In the genomic region with DNA sequence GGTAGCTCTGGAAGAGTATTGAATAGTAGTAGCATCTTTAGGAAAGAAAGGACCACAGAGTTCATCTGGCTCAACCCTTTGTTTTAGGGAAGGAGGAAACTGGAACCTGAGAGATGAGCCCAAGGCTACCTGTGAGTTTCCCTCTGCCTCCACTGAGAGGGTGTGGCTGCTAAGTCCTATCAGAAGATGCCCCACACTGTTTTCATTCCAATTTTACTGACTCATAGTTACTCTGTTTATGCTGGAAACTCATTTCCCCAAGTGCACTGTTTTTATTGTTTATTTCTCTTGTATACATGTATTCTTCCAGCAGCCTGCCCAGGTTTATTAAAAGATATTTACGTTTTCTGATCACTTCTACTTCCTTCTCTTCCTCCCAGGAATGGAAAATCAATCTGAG, we compare ENCODE assay signal across 19 cellular contexts.
DNase-seq lines count a peak whose midpoint lies in the region; FAIRE-seq and TF ChIP-seq lines count a peak whose summit lies in the region.
"Had no signal": no experiment of that assay in that cellular context is flagged by ENCODE, and none has a peak within 500 bp of the region (broad histone marks: within the 10 kb centered on the region; RNA-seq: fewer than 3 reads in every experiment).

No MANE protein-coding gene starts in this region.

- TF ChIP-seq CTCF in keratinocyte (optimal IDR thresholded peaks at IDR 0.05 in 1 of 3, IDR thresholded peaks at IDR 0.05 in 1 of 3, conservative IDR thresholded peaks at IDR 0.05 in 1 of 3; ENCODE audit: extremely low read depth in 1 of 3, insufficient read depth in 2 of 3, low read length in 3 of 3), result no peak
- no peak for TF ChIP-seq CTCF in A673 (conservative IDR thresholded peaks at IDR 0.05; ENCODE audit: low read depth, low read length)

- no peak overlapping the region for H3K27ac Mint-ChIP-seq in activated CD4-positive, alpha-beta T cell treated with anti-CD3 and anti-CD28 coated beads, Interleukin-2, amount 10 ng/mL, durations not matched to agents 24 days and 14 days
- H3K27ac Mint-ChIP-seq: dendritic cell treated with granulocyte-macrophage colony-stimulating factor and Interleukin-4, amounts not matched to agents 40 ng/mL and 50 ng/mL, for 4 days had no signal

- CTCF ChIA-PET in HEK293T (lab: Yijun Ruan, JAX) (interaction anchor here (0.8 to 1.9 kb wide), 3 partner anchors 15 to 24 kb away, joined by 5 to 15 read pairs (median 6); no protein-coding TSS in a partner anchor), A673 (lab: Charles Lee) (no interaction called here)

- H3K4me1 Mint-ChIP-seq in activated CD4-positive, alpha-beta T cell treated with anti-CD3 and anti-CD28 coated beads, Interleukin-2, amount 10 ng/mL, durations not matched to agents 24 days and 14 days, result peaks cover 8% of the 10 kb centered on the region

- dilution Hi-C loops in keratinocyte (cut with MboI; ENCODE audit: extremely low pct_ligation_motif_present, low sequenced_read_pairs), result no loop called here

- peak overlapping the region; percentile 24 for H3K9ac ChIP-seq in keratinocyte (ENCODE audit: control insufficient read depth, extremely low read depth, insufficient read depth, low read length)

- H3K9me1 ChIP-seq in keratinocyte (ENCODE audit: control insufficient read depth, extremely low read depth, insufficient read depth, low read length), result peaks cover 3% of the 10 kb centered on the region

- H3K9me3 ChIP-seq in keratinocyte (ENCODE audit: control insufficient read depth, low read depth, low read length), result no peaks in the 10 kb centered on the region
- H3K9me3 ChIP-seq in A673 (ENCODE audit: low read depth, low read length, poor library complexity, severe bottlenecking), result no peaks in the 10 kb centered on the region
- H3K9me3 ChIP-seq: HAP-1, stomach had no signal

- H4K20me1 ChIP-seq in keratinocyte (ENCODE audit: control insufficient read depth, extremely low read depth, insufficient read depth, low read length), result no peaks in the 10 kb centered on the region

- H3K36me3 Mint-ChIP-seq in activated CD4-positive, alpha-beta T cell treated with anti-CD3 and anti-CD28 coated beads, Interleukin-2, amount 10 ng/mL, durations not matched to agents 24 days and 14 days (ENCODE audit: low read depth), result no peaks in the 10 kb centered on the region
- H3K36me3 Mint-ChIP-seq: CD4-positive, alpha-beta memory T cell had no signal

- POLR2A ChIA-PET in HEK293T (lab: Yijun Ruan, JAX) (no interaction called here), A673 (lab: Charles Lee; ENCODE audit: low non-redundant PET) (no interaction called here)

- H3K27ac ChIP-seq in keratinocyte (ENCODE audit: control insufficient read depth, insufficient read depth, low read length) (peak overlapping the region; percentile 76), A673 (ENCODE audit: low read depth, low read length, poor library complexity, severe bottlenecking) (no peak overlapping the region)

- no TSS peak for BruUV-seq in A673 (replicated peaks; lab: Mats Ljungman, UMichigan)

- H3K4me3 ChIP-seq in keratinocyte (ENCODE audit: control insufficient read depth in 2 of 3, extremely low read depth in 1 of 3, insufficient read depth in 2 of 3, low read depth in 1 of 3, low read length in 3 of 3), result no peak overlapping the region
- H3K4me3 ChIP-seq in A673 (ENCODE audit: low read depth, low read length, poor library complexity, severe bottlenecking), result no peak overlapping the region
- H3K4me3 ChIP-seq: HAP-1, stomach had no signal

- no peak overlapping the region for H2AFZ ChIP-seq in keratinocyte (ENCODE audit: control insufficient read depth, low read length)

- intact Hi-C loops in A673 (cut with micrococcal nuclease; ENCODE audit: unreplicated experiment), result no loop called here
- intact Hi-C loops in activated CD4-positive, alpha-beta T cell treated with anti-CD3 and anti-CD28 coated beads, Interleukin-2, amount 10 ng/mL, durations not matched to agents 24 days and 14 days (cut with micrococcal nuclease), result loop anchor here (10.0 kb wide), 1 partner anchor 385 kb away; the partner anchor contains the start of gene NUBPL

- H3K36me3 ChIP-seq in keratinocyte (ENCODE audit: control insufficient read depth in 2 of 2, extremely low read depth in 1 of 2, insufficient read depth in 2 of 2, low read length in 2 of 2), result no peaks in the 10 kb centered on the region
- no peaks in the 10 kb centered on the region for H3K36me3 ChIP-seq in A673 (ENCODE audit: insufficient read depth, low read length, poor library complexity, severe bottlenecking)
- H3K36me3 ChIP-seq: HAP-1, stomach had no signal

- H3K4me1 ChIP-seq in keratinocyte (ENCODE audit: control insufficient read depth, extremely low read depth, insufficient read depth, low read length) (peaks cover 59% of the 10 kb centered on the region), A673 (ENCODE audit: insufficient read depth, low read length, poor library complexity, severe bottlenecking) (no peaks in the 10 kb centered on the region)

- DNase-seq in AG08395 (ENCODE audit: low spot score), result peak; percentile 29
- DNase-seq in HPDE6-E6E7 (ENCODE audit: extremely low spot score), result peak; percentile 54
- DNase-seq in amniotic epithelial cell (ENCODE audit: low read depth), result peak; percentile 75
- no peak for DNase-seq in keratinocyte (ENCODE audit: low read depth, low spot score)
- DNase-seq in NOMO-1 (lab: John Stamatoyannopoulos, UW; ENCODE audit: unreplicated experiment in 2 of 2), result no peak
- DNase-seq in HEK293T (ENCODE audit: extremely low spot score), result no peak
- DNase-seq in A673 (ENCODE audit: low spot score), result no peak
- no peak for DNase-seq in activated CD4-positive, alpha-beta T cell treated with anti-CD3 and anti-CD28 coated beads, Interleukin-2, amount 10 ng/mL, durations not matched to agents 24 days and 14 days
- DNase-seq: ACHN; CD4-positive, alpha-beta memory T cell; DND-41; midbrain; NCI-H2029 treated with DMSO at 0.1 percent for 48 hours; NCI-H524; stomach had no signal

- no peak overlapping the region for H3K4me3 Mint-ChIP-seq in activated CD4-positive, alpha-beta T cell treated with anti-CD3 and anti-CD28 coated beads, Interleukin-2, amount 10 ng/mL, durations not matched to agents 24 days and 14 days
- H3K4me3 Mint-ChIP-seq: CD4-positive, alpha-beta memory T cell; dendritic cell treated with granulocyte-macrophage colony-stimulating factor and Interleukin-4, amounts not matched to agents 40 ng/mL and 50 ng/mL, for 4 days had no signal

- peak overlapping the region; percentile 22 for H3K4me2 ChIP-seq in keratinocyte (ENCODE audit: control insufficient read depth, extremely low read depth, insufficient read depth, low read depth, low read length)

- H3K79me2 ChIP-seq in keratinocyte (ENCODE audit: control insufficient read depth, insufficient read depth, low read length), result no peaks in the 10 kb centered on the region

- H3K9me3 Mint-ChIP-seq in activated CD4-positive, alpha-beta T cell treated with anti-CD3 and anti-CD28 coated beads, Interleukin-2, amount 10 ng/mL, durations not matched to agents 24 days and 14 days, result no peaks in the 10 kb centered on the region
- H3K9me3 Mint-ChIP-seq: CD4-positive, alpha-beta memory T cell; dendritic cell treated with granulocyte-macrophage colony-stimulating factor and Interleukin-4, amounts not matched to agents 40 ng/mL and 50 ng/mL, for 4 days had no signal

- H3K27me3 Mint-ChIP-seq in activated CD4-positive, alpha-beta T cell treated with anti-CD3 and anti-CD28 coated beads, Interleukin-2, amount 10 ng/mL, durations not matched to agents 24 days and 14 days, result peaks cover 2% of the 10 kb centered on the region
- H3K27me3 Mint-ChIP-seq: CD4-positive, alpha-beta memory T cell had no signal

- FAIRE-seq in keratinocyte (lab: Jason Lieb, UNC), result peak; percentile 51
- FAIRE-seq: HepG2, urothelium cell line had no signal

- H3K27me3 ChIP-seq in keratinocyte (ENCODE audit: control insufficient read depth, extremely low read depth, insufficient read depth, low read length) (no peaks in the 10 kb centered on the region), A673 (replicated peaks; ENCODE audit: insufficient read depth, low read depth, low read length, poor library complexity) (no peaks in the 10 kb centered on the region)
- H3K27me3 ChIP-seq: stomach had no signal

TF ChIP-seq in HEK293T, 16 proteins besides CTCF, POLR2A, EP300 and RAD21:
- TF ChIP-seq ZNF384 (IDR thresholded peaks at IDR 0.05) (no peak), ARNT (IDR thresholded peaks at IDR 0.05) (no peak), SP1 (IDR thresholded peaks at IDR 0.05) (no peak), FOXA1 (IDR thresholded peaks at IDR 0.05) (no peak), HDGF (IDR thresholded peaks at IDR 0.05; ENCODE audit: borderline replicate concordance) (no peak), NFRKB (IDR thresholded peaks at IDR 0.05) (no peak), PKNOX1 (IDR thresholded peaks at IDR 0.05) (no peak), FOXM1 (IDR thresholded peaks at IDR 0.05; ENCODE audit: borderline replicate concordance) (no peak), BHLHE40 (IDR thresholded peaks at IDR 0.05; ENCODE audit: borderline replicate concordance) (no peak), SUZ12 (IDR thresholded peaks at IDR 0.05) (no peak), LEF1 (IDR thresholded peaks at IDR 0.05; ENCODE audit: borderline replicate concordance) (no peak)

Comparison
In these comparisons a context has a peak if more than half of its experiments do, and no peak if none do; other contexts are left out.
1. DNase-seq: peak in AG08395 (single experiment), HPDE6-E6E7 (single experiment) and amniotic epithelial cell (single experiment); none in keratinocyte (single experiment), NOMO-1 (0 of 2), HEK293T (single experiment), A673 (single experiment) and activated CD4-positive, alpha-beta T cell treated with anti-CD3 and anti-CD28 coated beads, Interleukin-2, amount 10 ng/mL, durations not matched to agents 24 days and 14 days (single experiment).